Comparison of ENCODE assay signal across 8 cellular contexts in the genomic region with DNA sequence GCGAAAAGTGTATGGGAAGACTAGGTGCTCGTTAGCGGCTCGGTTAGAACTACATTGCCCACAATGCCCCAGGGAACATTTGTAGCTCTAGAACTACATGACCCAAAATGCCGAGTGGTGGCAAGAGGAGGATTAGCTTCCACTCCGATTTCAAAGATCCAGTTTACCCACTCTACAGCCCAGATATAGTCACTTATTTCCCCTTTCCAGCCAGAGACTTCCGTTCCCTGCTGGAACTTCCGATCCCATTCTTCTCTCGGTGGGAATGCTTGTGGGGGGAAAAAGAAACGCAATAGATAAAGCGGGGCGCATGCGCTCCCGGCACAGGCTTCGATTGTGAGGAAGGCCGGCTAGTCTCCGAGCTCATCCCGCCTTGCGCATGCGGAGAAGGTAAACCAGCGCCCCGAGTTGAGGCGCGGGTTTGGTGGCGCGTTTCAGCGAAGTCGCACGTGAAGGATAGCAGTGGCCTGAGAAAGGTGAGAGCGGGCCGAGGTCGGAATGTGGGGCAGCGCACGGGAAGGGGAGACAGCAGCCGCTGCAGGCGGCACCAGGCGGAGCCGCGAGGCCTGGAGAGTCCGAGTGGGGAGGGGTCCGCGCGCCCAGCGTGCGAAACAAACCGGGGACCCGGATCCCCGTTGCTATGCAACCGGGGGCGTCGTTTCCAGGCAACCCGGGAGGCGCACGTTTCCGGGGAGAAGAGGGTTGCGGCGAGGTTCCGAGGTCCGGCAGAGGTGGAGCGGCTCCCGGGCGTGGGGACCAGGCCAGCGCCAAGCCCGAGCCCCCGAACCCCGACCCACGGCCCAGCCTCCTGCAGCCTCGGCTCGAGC. TPM values are rescaled to one million over a fixed set of nuclear protein-coding genes. Genes with fewer than 3 reads are reported as not detected.
DNase-seq lines count a peak whose midpoint lies in the region; ATAC-seq and TF ChIP-seq lines count a peak whose summit lies in the region.

A gene with protein sequence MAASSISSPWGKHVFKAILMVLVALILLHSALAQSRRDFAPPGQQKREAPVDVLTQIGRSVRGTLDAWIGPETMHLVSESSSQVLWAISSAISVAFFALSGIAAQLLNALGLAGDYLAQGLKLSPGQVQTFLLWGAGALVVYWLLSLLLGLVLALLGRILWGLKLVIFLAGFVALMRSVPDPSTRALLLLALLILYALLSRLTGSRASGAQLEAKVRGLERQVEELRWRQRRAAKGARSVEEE (plus strand): TSS at position 366 of the 827 bp plus-strand sequence. CDS start 5,536 bp downstream, outside the sequence.

- no peaks in the 10 kb centered on the region for H3K9me3 ChIP-seq in adrenal gland (replicated peaks in 1 of 3)

- peak within 1 kb of the TSS; percentile 93 for H3K4me3 ChIP-seq in GM12875 (ENCODE audit: low read depth, low read length)
- H3K4me3 ChIP-seq in adrenal gland, result peak within 1 kb of the TSS in 3 of 4 donors; percentile 35 to 67 (median 58)

- WGBS in adrenal gland, 4 donors, result 0 to 1% (median 0%) methylated on average over 11 to 69 of the region's 69 CpGs

- H3K27me3 ChIP-seq in adrenal gland, result no peaks in the 10 kb centered on the region

- intact Hi-C loops in adrenal gland (cut with DNase I) (no loop called here), left cardiac atrium (cut with DNase I) (no loop called here), posterior cingulate gyrus (cut with DNase I) (no loop called here)

- peaks cover 7% of the 10 kb centered on the region for H3K36me3 Mint-ChIP-seq in type B pancreatic cell

- H3K4me1 Mint-ChIP-seq in type B pancreatic cell (ENCODE audit: unreplicated experiment), result peaks cover 39% of the 10 kb centered on the region

- TF ChIP-seq POLR2A in adrenal gland (IDR thresholded peaks at IDR 0.05), result peak; percentile 26 to 71

- ATAC-seq in HG02840 (IDR thresholded peaks at IDR 0.05; ENCODE audit: low FRiP score, unreplicated experiment) (peak; percentile 49), left cardiac atrium (peak; percentile 82 to 85)

- H3K27ac ChIP-seq in adrenal gland, result peak within 1 kb of the TSS; percentile 64 to 96 (median 87)

- H3K9me3 Mint-ChIP-seq in type B pancreatic cell, result no peaks in the 10 kb centered on the region

- H3K27me3 Mint-ChIP-seq in type B pancreatic cell, result peaks cover 18% of the 10 kb centered on the region

- peaks cover 22 to 42% of the 10 kb centered on the region in 2 donors for H3K4me1 ChIP-seq in adrenal gland (replicated peaks in 1 of 2)

- no peaks in the 10 kb centered on the region for H3K36me3 ChIP-seq in adrenal gland (replicated peaks in 1 of 2)

- DNase-seq in NCI-H146 treated with DMSO at 0.1 percent for 48 hours (lab: John Stamatoyannopoulos, UW; ENCODE audit: unreplicated experiment), result peak; percentile 95
- peak; percentile 75 to 91 (median 83) for DNase-seq in T-helper 1 cell
- peak; percentile 85 to 93 (median 88) for DNase-seq in adrenal gland
- DNase-seq in left cardiac atrium, result peak; percentile 92
- peak; percentile 83 to 97 (median 90) for DNase-seq in posterior cingulate gyrus
- DNase-seq in type B pancreatic cell (ENCODE audit: extremely low spot score, unreplicated experiment), result peak; percentile 89

- H3K27ac Mint-ChIP-seq in type B pancreatic cell, result peak within 1 kb of the TSS; percentile 95

- TF ChIP-seq CTCF in GM12875 (IDR thresholded peaks at IDR 0.05; ENCODE audit: borderline replicate concordance, insufficient read depth, low read depth, low read length) (no peak), adrenal gland (IDR thresholded peaks at IDR 0.05) (peak in 3 of 6 experiments; percentile 17 to 27 (median 20)), type B pancreatic cell (conservative IDR thresholded peaks at IDR 0.05) (peak; percentile 22)

- peak within 1 kb of the TSS; percentile 100 for H3K4me3 Mint-ChIP-seq in type B pancreatic cell

RNA-seq across cellular contexts. Expression of the gene that starts here (rescaled TPM):
- 100 to 1,000 TPM in 3 of 8 donors, 10 to 100 TPM in 5; 59.7 to 115 (median 91.5) TPM for total RNA-seq in adrenal gland
- polyA plus RNA-seq in adrenal gland, result 10 to 100 TPM; 38.0 to 66.3 (median 65.0) TPM
- 100 to 1,000 TPM in 1 of 2 donors, 10 to 100 TPM in 1; 98.1 to 109 TPM for total RNA-seq in left cardiac atrium
- total RNA-seq in type B pancreatic cell (ENCODE audit: low replicate concordance), result 83.0 and 97.5 TPM in 2 replicates

Comparison
In these comparisons a context has a peak if more than half of its experiments do, and no peak if none do; other contexts are left out.
1. Peak in every context shown above with its lines: DNase-seq, ATAC-seq, H3K4me3 ChIP-seq and H3K27ac ChIP-seq.